In the genomic region with DNA sequence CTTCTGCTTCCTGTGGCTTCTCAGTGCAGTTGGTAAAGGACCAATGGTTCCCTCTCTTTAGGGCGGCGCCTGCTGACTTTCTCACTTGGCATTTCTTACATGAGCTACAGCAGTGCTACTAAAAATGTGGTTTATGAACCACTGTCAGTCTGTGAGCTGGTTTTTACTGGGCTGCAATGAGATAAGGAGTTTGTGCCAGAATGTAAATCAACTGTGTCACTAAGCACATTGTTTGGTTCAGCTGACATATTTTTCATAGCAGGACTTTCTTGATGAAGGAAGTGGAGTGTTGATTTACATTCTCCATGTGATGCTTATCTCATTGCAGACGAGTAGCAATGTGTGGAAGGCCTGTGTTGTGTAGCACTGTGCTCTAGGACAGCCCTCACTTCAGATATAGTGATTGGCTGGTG, we compare ENCODE assay signal across 9 cellular contexts.
DNase-seq lines count a peak whose midpoint lies in the region; ATAC-seq and TF ChIP-seq lines count a peak whose summit lies in the region.
"Had no signal": no experiment of that assay in that cellular context is flagged by ENCODE, and none has a peak within 500 bp of the region (broad histone marks: within the 10 kb centered on the region; RNA-seq: fewer than 3 reads in every experiment).

No MANE protein-coding gene starts in this region.

- no peaks in the 10 kb centered on the region for H3K36me3 Mint-ChIP-seq in mesothelial cell of epicardium

- H3K27me3 Mint-ChIP-seq in mesothelial cell of epicardium (ENCODE audit: low read depth): peaks cover 11% of the 10 kb centered on the region
- H3K27me3 Mint-ChIP-seq: activated CD8-positive, alpha-beta T cell treated with anti-CD3 and anti-CD28 coated beads for 36 hours had no signal

- peaks cover 39% of the 10 kb centered on the region for H3K4me1 Mint-ChIP-seq in mesothelial cell of epicardium

- H3K27ac Mint-ChIP-seq in mesothelial cell of epicardium: peak overlapping the region; percentile 72
- H3K27ac Mint-ChIP-seq: activated CD8-positive, alpha-beta T cell treated with anti-CD3 and anti-CD28 coated beads for 36 hours had no signal

- no peak overlapping the region for H3K4me3 ChIP-seq in MG63
- H3K4me3 ChIP-seq in brain microvascular endothelial cell (ENCODE audit: low read depth, low read length): no peak overlapping the region

- peak; percentile 33 for DNase-seq in MG63
- peak; percentile 56 for DNase-seq in brain microvascular endothelial cell
- no peak for DNase-seq in mesothelial cell of epicardium (ENCODE audit: low spot score in 2 of 2, unreplicated experiment in 2 of 2)
- DNase-seq in GM19238 (ENCODE audit: insufficient read length, low spot score): no peak
- DNase-seq in NCI-H1930 (lab: John Stamatoyannopoulos, UW): no peak
- no peak for DNase-seq in glomerular visceral epithelial cell (ENCODE audit: extremely low spot score)
- DNase-seq: activated CD8-positive, alpha-beta T cell treated with anti-CD3 and anti-CD28 coated beads for 36 hours had no signal

- H3K36me3 ChIP-seq in MG63 (no peaks in the 10 kb centered on the region), brain microvascular endothelial cell (replicated peaks) (no peaks in the 10 kb centered on the region)

- no peak for ATAC-seq in HG03378 (IDR thresholded peaks at IDR 0.05; ENCODE audit: unreplicated experiment)
- ATAC-seq: activated CD8-positive, alpha-beta T cell treated with anti-CD3 and anti-CD28 coated beads for 36 hours had no signal

- H3K27ac ChIP-seq in C4-2B: peak overlapping the region; percentile 21; the same call in 1 of the 2 replicates
- H3K27ac ChIP-seq in brain microvascular endothelial cell: no peak overlapping the region

- in situ Hi-C loops in brain microvascular endothelial cell (cut with HindIII; ENCODE audit: low pct_ligation_motif_present, low sequenced_read_pairs): no loop called here

- no peak overlapping the region for H3K4me3 Mint-ChIP-seq in mesothelial cell of epicardium
- H3K4me3 Mint-ChIP-seq: activated CD8-positive, alpha-beta T cell treated with anti-CD3 and anti-CD28 coated beads for 36 hours had no signal

- no peaks in the 10 kb centered on the region for H3K27me3 ChIP-seq in MG63
- H3K27me3 ChIP-seq in brain microvascular endothelial cell (replicated peaks): no peaks in the 10 kb centered on the region

- H3K9me3 ChIP-seq in MG63: no peaks in the 10 kb centered on the region

- no peaks in the 10 kb centered on the region for H3K9me3 Mint-ChIP-seq in mesothelial cell of epicardium
- H3K9me3 Mint-ChIP-seq: activated CD8-positive, alpha-beta T cell treated with anti-CD3 and anti-CD28 coated beads for 36 hours had no signal

- no peak for TF ChIP-seq CTCF in C4-2B (conservative IDR thresholded peaks at IDR 0.05)
- TF ChIP-seq CTCF in brain microvascular endothelial cell (IDR thresholded peaks at IDR 0.05; ENCODE audit: low read depth, low read length, missing control alignments): no peak
- TF ChIP-seq CTCF in mesothelial cell of epicardium (IDR thresholded peaks at IDR 0.05; ENCODE audit: unreplicated experiment): no peak

Comparison
In these comparisons a context has a peak if more than half of its experiments do, and no peak if none do; other contexts are left out.
1. DNase-seq: peak in MG63 (single experiment) and brain microvascular endothelial cell (single experiment); none in mesothelial cell of epicardium (0 of 2), GM19238 (single experiment), NCI-H1930 (0 of 2) and glomerular visceral epithelial cell (single experiment).